8 cellular contexts compared by ENCODE assay signal in the genomic region with DNA sequence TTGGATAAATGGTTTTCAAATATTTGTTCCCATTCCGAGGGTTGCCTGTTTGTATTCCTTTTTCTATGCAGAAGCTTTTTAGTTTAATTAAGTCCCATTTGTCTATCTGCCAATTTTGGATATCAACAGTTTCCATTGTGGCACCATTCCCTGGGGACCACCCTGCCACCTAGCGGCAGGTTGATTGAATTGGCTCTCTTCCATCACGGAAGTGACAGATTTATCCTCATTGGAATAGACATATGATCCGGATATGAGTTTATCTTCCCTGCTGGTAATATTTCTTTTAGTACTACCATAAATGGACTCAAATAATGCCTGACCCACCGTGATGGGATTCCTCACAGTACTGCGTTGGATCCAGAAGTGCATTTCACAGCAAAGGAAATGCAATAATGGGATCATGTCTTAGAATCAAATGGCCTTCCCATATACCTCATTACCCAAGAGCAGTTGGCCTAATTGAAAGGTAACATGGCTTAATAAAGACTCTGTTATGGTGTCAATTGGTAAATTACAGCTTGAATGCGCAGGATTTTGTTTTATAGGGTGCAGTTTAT.
DNase-seq lines count a peak whose midpoint lies in the region; ATAC-seq lines count a peak whose summit lies in the region.

No MANE protein-coding gene starts in this region.

- no peak for ATAC-seq in GM21723 (IDR thresholded peaks at IDR 0.05; ENCODE audit: unreplicated experiment)

- in situ Hi-C loops in G401 (cut with HindIII; ENCODE audit: low sequenced_read_pairs) = no loop called here

- DNase-seq in activated T-cell treated with anti-CD3 and anti-CD28 coated beads, Interleukin-2, amount 50 U/mL, for 48 hours = peak; percentile 18 to 21
- no peak for DNase-seq in activated T-cell treated with anti-CD3 and anti-CD28 coated beads, Interleukin-2, amount 50 U/mL, for 1 hour
- DNase-seq in M059J (ENCODE audit: low read depth) = peak; percentile 44
- DNase-seq in SK-N-DZ (ENCODE audit: low spot score) = peak; percentile 46
- peak; percentile 46 for DNase-seq in iPS-NIHi11 (ENCODE audit: low spot score)
- DNase-seq in NCI-H2107 treated with DMSO at 0.1 percent for 48 hours (lab: John Stamatoyannopoulos, UW; ENCODE audit: unreplicated experiment) = no peak
- DNase-seq in G401 (ENCODE audit: low spot score) = no peak

Comparison
In these comparisons a context has a peak if more than half of its experiments do, and no peak if none do; other contexts are left out.
1. DNase-seq: peak in activated T-cell treated with anti-CD3 and anti-CD28 coated beads, Interleukin-2, amount 50 U/mL, for 48 hours (2 of 2), M059J (single experiment), SK-N-DZ (single experiment) and iPS-NIHi11 (single experiment); none in activated T-cell treated with anti-CD3 and anti-CD28 coated beads, Interleukin-2, amount 50 U/mL, for 1 hour (single experiment), NCI-H2107 treated with DMSO at 0.1 percent for 48 hours (single experiment) and G401 (single experiment).